8 cellular contexts compared by ENCODE assay signal in the genomic region with DNA sequence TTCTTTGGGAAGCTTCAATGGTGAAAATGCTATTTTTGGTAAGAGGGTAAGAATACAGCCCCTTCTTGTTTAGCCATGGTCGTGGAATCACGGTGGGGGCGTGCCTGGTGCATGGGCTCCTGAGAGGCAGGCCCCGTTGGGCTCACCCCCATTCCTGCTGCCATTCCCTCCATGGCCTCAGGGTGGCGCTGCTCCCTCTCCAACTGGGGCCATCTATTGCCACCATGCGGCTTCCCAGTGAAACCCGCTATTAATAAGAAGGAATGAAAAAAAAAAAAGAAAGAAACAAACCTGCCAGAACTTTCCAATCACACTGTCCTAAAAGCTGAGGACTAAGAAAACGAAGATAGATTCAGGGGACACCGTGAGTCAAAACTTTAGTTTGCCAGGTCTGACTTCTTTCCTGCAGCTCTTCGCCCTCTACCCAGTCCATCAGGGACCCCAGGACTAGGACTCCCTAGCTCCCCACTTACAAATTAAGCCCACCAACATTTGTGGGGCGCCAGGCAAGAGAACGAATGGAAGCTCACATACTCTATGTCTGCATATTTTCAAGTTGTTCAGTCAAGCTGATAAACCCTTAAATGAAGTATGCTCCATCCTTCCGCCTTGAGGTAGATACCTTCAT. TPM values are rescaled to one million over a fixed set of nuclear protein-coding genes. Genes with fewer than 3 reads are reported as not detected.
DNase-seq lines count a peak whose midpoint lies in the region; ATAC-seq, FAIRE-seq and TF ChIP-seq lines count a peak whose summit lies in the region.

No MANE protein-coding gene starts in this region.

- H3K4me3 Mint-ChIP-seq in activated CD4-positive, alpha-beta T cell treated with anti-CD3 and anti-CD28 coated beads for 36 hours: no peak overlapping the region

- no peaks in the 10 kb centered on the region for H3K27me3 Mint-ChIP-seq in activated CD4-positive, alpha-beta T cell treated with anti-CD3 and anti-CD28 coated beads for 36 hours

- H3K27ac Mint-ChIP-seq in activated CD4-positive, alpha-beta T cell treated with anti-CD3 and anti-CD28 coated beads for 36 hours: no peak overlapping the region

- FAIRE-seq in G401.6 (lab: Jason Lieb, UNC): peak; percentile 41

- H3K4me1 ChIP-seq in left lung: peaks cover 0 to 4% of the 10 kb centered on the region in 2 donors

- H3K27ac ChIP-seq in left lung: no peak overlapping the region

- peaks cover 7% of the 10 kb centered on the region for H3K4me1 Mint-ChIP-seq in activated CD4-positive, alpha-beta T cell treated with anti-CD3 and anti-CD28 coated beads for 36 hours

- CTCF ChIA-PET in activated CD4-positive, alpha-beta T cell treated with anti-CD3 and anti-CD28 coated beads for 36 hours (lab: Charles Lee): interaction anchor here (0.6 to 6.8 kb wide), 47 partner anchors 11 to 246 kb away, joined by 3 to 90 read pairs (median 5); a partner anchor contains a TSS

- peak; percentile 99 to 100 for TF ChIP-seq CTCF in left lung (IDR thresholded peaks at IDR 0.05)

- no peaks in the 10 kb centered on the region for H3K9me3 Mint-ChIP-seq in activated CD4-positive, alpha-beta T cell treated with anti-CD3 and anti-CD28 coated beads for 36 hours (ENCODE audit: low read depth)

- DNase-seq in NCI-H2227 (lab: John Stamatoyannopoulos, UW; ENCODE audit: unreplicated experiment): peak; percentile 70
- DNase-seq in activated CD4-positive, alpha-beta T cell treated with anti-CD3 and anti-CD28 coated beads for 36 hours: peak; percentile 90
- peak; percentile 82 for DNase-seq in cerebellum (ENCODE audit: low spot score)
- DNase-seq in left lung: peak; percentile 81 to 95
- peak; percentile 70 to 87 (median 78) for DNase-seq in stimulated activated CD4-positive, alpha-beta T cell treated with anti-CD3 and anti-CD28 coated beads, TNF-alpha, amount 100 ng/mL, for 24 hours (ENCODE audit: low read depth in 3 of 3)

- intact Hi-C loops in activated CD4-positive, alpha-beta T cell treated with anti-CD3 and anti-CD28 coated beads for 36 hours (cut with DNase I, micrococcal nuclease): loop anchor here (1.0 to 2.0 kb wide), 4 partner anchors 72 to 187 kb away; no protein-coding TSS in a partner anchor
- intact Hi-C loops in left lung (cut with DNase I): loop anchor here in 1 of 2 donors (5.0 kb wide), 1 partner anchor 120 kb away; no protein-coding TSS in a partner anchor

- H3K36me3 Mint-ChIP-seq in activated CD4-positive, alpha-beta T cell treated with anti-CD3 and anti-CD28 coated beads for 36 hours (ENCODE audit: low read depth): no peaks in the 10 kb centered on the region

- H3K36me3 ChIP-seq in left lung: no peaks in the 10 kb centered on the region

- no peak overlapping the region for H3K4me3 ChIP-seq in left lung

- ATAC-seq in HG02642 (IDR thresholded peaks at IDR 0.05; ENCODE audit: poor library complexity, unreplicated experiment): peak; percentile 76
- peak; percentile 96 for ATAC-seq in activated CD4-positive, alpha-beta T cell treated with anti-CD3 and anti-CD28 coated beads for 36 hours
- peak; percentile 99 for ATAC-seq in left lung
- ATAC-seq in HG02678 (IDR thresholded peaks at IDR 0.05; ENCODE audit: unreplicated experiment): no peak

- POLR2A ChIA-PET in activated CD4-positive, alpha-beta T cell treated with anti-CD3 and anti-CD28 coated beads for 36 hours (lab: Charles Lee): interaction anchor here (0.5 to 0.8 kb wide), 3 partner anchors 17 to 86 kb away, joined by 3 to 7 read pairs (median 6); no protein-coding TSS in a partner anchor

- H3K27me3 ChIP-seq in left lung: no peaks in the 10 kb centered on the region

- H3K9me3 ChIP-seq in left lung: no peaks in the 10 kb centered on the region

RNA-seq across cellular contexts. Expression of a gene that starts 30.6 kb away (rescaled TPM):
- 10 to 100 TPM; 41.5 to 52.1 TPM for total RNA-seq in activated CD4-positive, alpha-beta T cell treated with anti-CD3 and anti-CD28 coated beads for 36 hours
- total RNA-seq in cerebellum (67.1 TPM), left lung (100 to 1,000 TPM; 214 to 231 TPM)
